9 cellular contexts compared by ENCODE assay signal in genomic region chr2:44941551-44942234, GRCh38. TPM values are rescaled to one million over a fixed set of nuclear protein-coding genes. Genes with fewer than 3 reads are reported as not detected.
DNase-seq lines count a peak whose midpoint lies in the region; ATAC-seq and TF ChIP-seq lines count a peak whose summit lies in the region.
"Had no signal": no experiment of that assay in that cellular context is flagged by ENCODE, and none has a peak within 500 bp of the region (broad histone marks: within the 10 kb centered on the region; RNA-seq: fewer than 3 reads in every experiment).

Gene SIX3 (plus strand): TSS chr2:44941702. CDS start chr2:44942105, 403 bp downstream.

- peak within 1 kb of the TSS; percentile 19 for H3K4me3 ChIP-seq in AG04449 (ENCODE audit: low read depth, low read length)
- peak within 1 kb of the TSS; percentile 53 for H3K4me3 ChIP-seq in parathyroid adenoma (ENCODE audit: low read depth, low read length)

- H3K4me3 Mint-ChIP-seq in T-helper 1 cell treated with Interleukin-12 subunit alpha and Interleukin-12 subunit beta and Interleukin-4 antibody, amounts not matched to agents 30 μg/mL and 1 μg/mL, for 36 hours = peak within 1 kb of the TSS; percentile 85
- H3K4me3 Mint-ChIP-seq in endothelial cell (ENCODE audit: unreplicated experiment) = peak within 1 kb of the TSS; percentile 79

- TF ChIP-seq CTCF in AG04449 (IDR thresholded peaks at IDR 0.05; ENCODE audit: insufficient read depth, low read length, missing control alignments) = no peak
- TF ChIP-seq CTCF in GM13977 (IDR thresholded peaks at IDR 0.05; ENCODE audit: extremely low read depth, insufficient read depth, missing control alignments) = no peak
- TF ChIP-seq CTCF in endothelial cell (IDR thresholded peaks at IDR 0.05; ENCODE audit: unreplicated experiment) = no peak
- TF ChIP-seq CTCF in parathyroid adenoma (IDR thresholded peaks at IDR 0.05) = no peak

- no peaks in the 10 kb centered on the region for H3K79me2 ChIP-seq in parathyroid adenoma

- H3K9me3 ChIP-seq in parathyroid adenoma (ENCODE audit: control insufficient read depth, low read length) = no peaks in the 10 kb centered on the region

- ATAC-seq in HG03354 (IDR thresholded peaks at IDR 0.05; ENCODE audit: poor library complexity, severe bottlenecking, unreplicated experiment) = peak; percentile 72
- no peak for ATAC-seq in esophagus mucosa

- H2AFZ ChIP-seq in parathyroid adenoma = peak within 1 kb of the TSS; percentile 39

- no peak within 1 kb of the TSS for H3K9ac ChIP-seq in parathyroid adenoma

- DNase-seq in AG04449 (ENCODE audit: low read depth, low spot score) (no peak), GM13977 (ENCODE audit: low spot score) (peak; percentile 89), endothelial cell (ENCODE audit: low spot score) (no peak), islet precursor cell (no peak)
- DNase-seq: left cardiac atrium had no signal

- peak within 1 kb of the TSS; percentile 44 for H3K4me2 ChIP-seq in parathyroid adenoma (ENCODE audit: low read length)

- no peaks in the 10 kb centered on the region for H3K36me3 ChIP-seq in parathyroid adenoma (ENCODE audit: control insufficient read depth, insufficient read depth, low read length)

- H3K27ac Mint-ChIP-seq in T-helper 1 cell treated with Interleukin-12 subunit alpha and Interleukin-12 subunit beta and Interleukin-4 antibody, amounts not matched to agents 30 μg/mL and 1 μg/mL, for 36 hours = peak within 1 kb of the TSS; percentile 14
- H3K27ac Mint-ChIP-seq in endothelial cell (ENCODE audit: unreplicated experiment) = peak within 1 kb of the TSS; percentile 30

- peaks cover 3% of the 10 kb centered on the region for H3K4me1 ChIP-seq in parathyroid adenoma

- CTCF ChIA-PET in AG04449 (lab: Yijun Ruan, JAX) = no interaction called here

- POLR2A ChIA-PET in AG04449 (lab: Yijun Ruan, JAX) = no interaction called here

- no peaks in the 10 kb centered on the region for H3K9me3 Mint-ChIP-seq in T-helper 1 cell treated with Interleukin-12 subunit alpha and Interleukin-12 subunit beta and Interleukin-4 antibody, amounts not matched to agents 30 μg/mL and 1 μg/mL, for 36 hours
- no peaks in the 10 kb centered on the region for H3K9me3 Mint-ChIP-seq in endothelial cell (ENCODE audit: unreplicated experiment)

- in situ Hi-C loops in GM13977 (cut with MboI; ENCODE audit: low pct_unique_long_range_greater_than_20kb, low sequenced_read_pairs, unreplicated experiment) = loop anchor here (25.0 kb wide), 1 partner anchor 854 kb away; no protein-coding TSS in a partner anchor

- H3K36me3 Mint-ChIP-seq in T-helper 1 cell treated with Interleukin-12 subunit alpha and Interleukin-12 subunit beta and Interleukin-4 antibody, amounts not matched to agents 30 μg/mL and 1 μg/mL, for 36 hours (ENCODE audit: low read depth) = no peaks in the 10 kb centered on the region
- H3K36me3 Mint-ChIP-seq in endothelial cell (ENCODE audit: low read depth, unreplicated experiment) = no peaks in the 10 kb centered on the region

- peaks cover 80% of the 10 kb centered on the region for H3K27me3 Mint-ChIP-seq in T-helper 1 cell treated with Interleukin-12 subunit alpha and Interleukin-12 subunit beta and Interleukin-4 antibody, amounts not matched to agents 30 μg/mL and 1 μg/mL, for 36 hours (ENCODE audit: low read depth)
- peaks cover 48% of the 10 kb centered on the region for H3K27me3 Mint-ChIP-seq in endothelial cell (ENCODE audit: unreplicated experiment)

- peaks cover 28% of the 10 kb centered on the region for H3K27me3 ChIP-seq in parathyroid adenoma (ENCODE audit: control insufficient read depth, insufficient read depth, low read length)

- no peak within 1 kb of the TSS for H3K27ac ChIP-seq in parathyroid adenoma

- peaks cover 9% of the 10 kb centered on the region for H3K4me1 Mint-ChIP-seq in T-helper 1 cell treated with Interleukin-12 subunit alpha and Interleukin-12 subunit beta and Interleukin-4 antibody, amounts not matched to agents 30 μg/mL and 1 μg/mL, for 36 hours (ENCODE audit: low read depth)
- H3K4me1 Mint-ChIP-seq in endothelial cell (ENCODE audit: unreplicated experiment) = peaks cover 44% of the 10 kb centered on the region

RNA-seq across cellular contexts. Expression of gene SIX3, which starts in this region (rescaled TPM):
- not detected for total RNA-seq in endothelial cell (ENCODE audit: unreplicated experiment)
- total RNA-seq in esophagus mucosa = not detected
- total RNA-seq: left cardiac atrium had no signal
